21 cellular contexts compared by ENCODE assay signal in the genomic region with DNA sequence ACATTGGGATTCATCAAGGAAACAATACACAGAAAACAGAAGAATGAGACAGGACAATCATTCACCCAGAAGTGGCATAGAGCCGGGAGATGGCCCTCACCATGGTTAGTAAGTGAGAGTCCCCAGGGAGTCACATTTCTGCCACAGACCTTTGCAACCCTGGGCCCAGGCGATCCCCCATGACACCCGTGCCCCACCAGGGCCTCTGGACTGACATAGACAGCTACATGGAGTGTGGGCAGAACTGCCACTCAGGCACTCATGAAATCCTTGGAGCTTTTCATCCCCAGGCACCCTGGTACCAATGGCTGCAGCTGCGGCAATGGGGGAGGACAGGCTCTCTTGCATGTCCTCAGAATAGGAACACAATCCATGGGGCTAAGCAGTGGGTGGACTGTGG.
DNase-seq lines count a peak whose midpoint lies in the region; ATAC-seq and TF ChIP-seq lines count a peak whose summit lies in the region.
"Had no signal": no experiment of that assay in that cellular context is flagged by ENCODE, and none has a peak within 500 bp of the region (broad histone marks: within the 10 kb centered on the region; RNA-seq: fewer than 3 reads in every experiment).

No MANE protein-coding gene starts in this region.

- H3K4me1 ChIP-seq in mesendoderm (ENCODE audit: control insufficient read depth, low read depth, low read length): no peaks in the 10 kb centered on the region
- H3K4me1 ChIP-seq: BE2C, BLaER1 had no signal

- no peak overlapping the region for H3K23ac ChIP-seq in mesendoderm (ENCODE audit: low read length)

- H2BK15ac ChIP-seq in mesendoderm (replicated peaks; ENCODE audit: low read depth): no peak overlapping the region

- no peak overlapping the region for H3K4me3 Mint-ChIP-seq in stimulated activated effector memory CD8-positive, alpha-beta T cell treated with anti-CD3 and anti-CD28 coated beads, Interleukin-12 subunit alpha, Interleukin-12 subunit beta, amount 100 ng/mL, for 72 hours
- H3K4me3 Mint-ChIP-seq in mesothelial cell of epicardium: no peak overlapping the region
- H3K4me3 Mint-ChIP-seq: CD14-positive monocyte; CD4-positive, alpha-beta memory T cell; CD4-positive, CD25-positive, alpha-beta regulatory T cell had no signal

- no peak overlapping the region for H2BK120ac ChIP-seq in mesendoderm (ENCODE audit: low read depth, low read length)

- no peak overlapping the region for H3K4ac ChIP-seq in mesendoderm (ENCODE audit: low read depth, low read length)

- H3K27me3 ChIP-seq in mesendoderm (ENCODE audit: insufficient read depth, low read length, poor library complexity): no peaks in the 10 kb centered on the region
- H3K27me3 ChIP-seq: BE2C, BLaER1 had no signal

- no peaks in the 10 kb centered on the region for H3K79me1 ChIP-seq in mesendoderm (ENCODE audit: low read length)

- no peak overlapping the region for H3K4me2 ChIP-seq in mesendoderm (ENCODE audit: low read length)
- H3K4me2 ChIP-seq: BLaER1 had no signal

- DNase-seq in mesendoderm (no peak), posterior vena cava (ENCODE audit: low spot score) (peak; percentile 68), DMS79 (lab: John Stamatoyannopoulos, UW) (no peak), mesothelial cell of epicardium (ENCODE audit: low spot score in 2 of 2, unreplicated experiment in 2 of 2) (no peak), Right ventricle myocardium superior (no peak)
- DNase-seq in stimulated activated effector memory CD8-positive, alpha-beta T cell treated with anti-CD3 and anti-CD28 coated beads, Interleukin-12 subunit alpha, Interleukin-12 subunit beta, amount 100 ng/mL, for 72 hours (ENCODE audit: low spot score in 2 of 2): no peak
- DNase-seq: 8988T; ACHN; BE2C; C1 segment of cervical spinal cord; CD4-positive, alpha-beta memory T cell; CD4-positive, CD25-positive, alpha-beta regulatory T cell; CD8-positive, alpha-beta memory T cell; COR-L47; DMS 273 treated with DMSO at 0.1 percent for 48 hours; DMS153; DMS53; DMS79 treated with DMSO at 0.1 percent for 48 hours; GF-D8 had no signal

- H4K8ac ChIP-seq in mesendoderm (ENCODE audit: low read depth, low read length): no peak overlapping the region

- H3K27me3 Mint-ChIP-seq in mesothelial cell of epicardium (ENCODE audit: low read depth): no peaks in the 10 kb centered on the region
- H3K27me3 Mint-ChIP-seq: CD4-positive, alpha-beta memory T cell; CD4-positive, CD25-positive, alpha-beta regulatory T cell; CD8-positive, alpha-beta memory T cell had no signal

- no peak overlapping the region for H3K27ac Mint-ChIP-seq in stimulated activated effector memory CD8-positive, alpha-beta T cell treated with anti-CD3 and anti-CD28 coated beads, Interleukin-12 subunit alpha, Interleukin-12 subunit beta, amount 100 ng/mL, for 72 hours
- no peak overlapping the region for H3K27ac Mint-ChIP-seq in mesothelial cell of epicardium
- H3K27ac Mint-ChIP-seq: CD14-positive monocyte; CD4-positive, alpha-beta memory T cell; CD4-positive, CD25-positive, alpha-beta regulatory T cell; CD8-positive, alpha-beta memory T cell had no signal

- WGBS in mesendoderm (ENCODE audit: extremely low coverage, insufficient coverage, low lambda C conversion rate): no CpG with 5 or more reads among the region's 4 CpGs

- no peak overlapping the region for H2AK5ac ChIP-seq in mesendoderm (ENCODE audit: low read length)

- no peaks in the 10 kb centered on the region for H3K36me3 Mint-ChIP-seq in stimulated activated effector memory CD8-positive, alpha-beta T cell treated with anti-CD3 and anti-CD28 coated beads, Interleukin-12 subunit alpha, Interleukin-12 subunit beta, amount 100 ng/mL, for 72 hours
- H3K36me3 Mint-ChIP-seq in mesothelial cell of epicardium: peaks cover 18% of the 10 kb centered on the region
- H3K36me3 Mint-ChIP-seq: CD14-positive monocyte; CD4-positive, alpha-beta memory T cell; CD4-positive, CD25-positive, alpha-beta regulatory T cell had no signal

- H2BK5ac ChIP-seq in mesendoderm (ENCODE audit: low read length): no peak overlapping the region

- H3K4me1 Mint-ChIP-seq in stimulated activated effector memory CD8-positive, alpha-beta T cell treated with anti-CD3 and anti-CD28 coated beads, Interleukin-12 subunit alpha, Interleukin-12 subunit beta, amount 100 ng/mL, for 72 hours: no peaks in the 10 kb centered on the region
- no peaks in the 10 kb centered on the region for H3K4me1 Mint-ChIP-seq in mesothelial cell of epicardium
- H3K4me1 Mint-ChIP-seq: CD14-positive monocyte; CD4-positive, alpha-beta memory T cell; CD4-positive, CD25-positive, alpha-beta regulatory T cell; CD8-positive, alpha-beta memory T cell had no signal

- TF ChIP-seq CTCF in mesothelial cell of epicardium (IDR thresholded peaks at IDR 0.05; ENCODE audit: unreplicated experiment): no peak

- H3K27ac ChIP-seq in mesendoderm (ENCODE audit: low read depth, low read length): no peak overlapping the region
- H3K27ac ChIP-seq: BLaER1 had no signal

- no peaks in the 10 kb centered on the region for H3K36me3 ChIP-seq in mesendoderm (ENCODE audit: control insufficient read depth, insufficient read depth, low read length)
- H3K36me3 ChIP-seq: BE2C had no signal

- no peaks in the 10 kb centered on the region for H3K79me2 ChIP-seq in mesendoderm (ENCODE audit: control insufficient read depth, insufficient read depth, low read length)

- peaks cover 18% of the 10 kb centered on the region for H3K9me3 Mint-ChIP-seq in stimulated activated effector memory CD8-positive, alpha-beta T cell treated with anti-CD3 and anti-CD28 coated beads, Interleukin-12 subunit alpha, Interleukin-12 subunit beta, amount 100 ng/mL, for 72 hours
- H3K9me3 Mint-ChIP-seq in mesothelial cell of epicardium: peaks cover 30% of the 10 kb centered on the region

- intact Hi-C loops in posterior vena cava (cut with DNase I) (no loop called here), Right ventricle myocardium superior (cut with DNase I) (no loop called here)

- no peak overlapping the region for H3K4me3 ChIP-seq in mesendoderm (ENCODE audit: low read length)
- H3K4me3 ChIP-seq: BLaER1 had no signal

- H3K9ac ChIP-seq in mesendoderm (ENCODE audit: low read length): no peak overlapping the region
- H3K9ac ChIP-seq: BLaER1 had no signal

- H4K5ac ChIP-seq in mesendoderm (ENCODE audit: low read length): no peak overlapping the region

- H3K56ac ChIP-seq in mesendoderm (ENCODE audit: low read length): peak overlapping the region; percentile 25

- H3K18ac ChIP-seq in mesendoderm (ENCODE audit: low read length): no peak overlapping the region

- peak; percentile 19 for ATAC-seq in stimulated activated effector memory CD8-positive, alpha-beta T cell treated with anti-CD3 and anti-CD28 coated beads, Interleukin-12 subunit alpha, Interleukin-12 subunit beta, amount 100 ng/mL, for 72 hours
- ATAC-seq in Right ventricle myocardium superior (ENCODE audit: poor library complexity): no peak
